Comparison of ENCODE assay signal across 12 cellular contexts in genomic region chr5:39501403-39501802, GRCh38.
DNase-seq lines count a peak whose midpoint lies in the region; ATAC-seq, FAIRE-seq and TF ChIP-seq lines count a peak whose summit lies in the region.
"Had no signal": no experiment of that assay in that cellular context is flagged by ENCODE, and none has a peak within 500 bp of the region (broad histone marks: within the 10 kb centered on the region; RNA-seq: fewer than 3 reads in every experiment).

No MANE protein-coding gene starts in this region.

- no peak for TF ChIP-seq CTCF in chondrocyte (IDR thresholded peaks at IDR 0.05)
- TF ChIP-seq CTCF in left lung (IDR thresholded peaks at IDR 0.05), result no peak
- no peak for TF ChIP-seq CTCF in mucosa of descending colon (IDR thresholded peaks at IDR 0.05)

- ATAC-seq in left lung, result peak; percentile 65
- ATAC-seq in mucosa of descending colon, result no peak
- ATAC-seq: natural killer cell had no signal

- DNase-seq in LHCN-M2 (ENCODE audit: low read depth) (peak; percentile 94), chondrocyte (ENCODE audit: low spot score) (no peak), left lung (no peak), urothelium cell line (ENCODE audit: low spot score) (peak; percentile 63), HT-29 (ENCODE audit: low spot score) (no peak), amygdala (lab: John Stamatoyannopoulos, UW) (no peak), mucosa of descending colon (no peak)
- DNase-seq: activated CD4-positive, alpha-beta T cell treated with anti-CD3 and anti-CD28 coated beads, Interleukin-2, amount 10 ng/mL, durations not matched to agents 24 days and 14 days; DMS79; natural killer cell; NCI-H1694 treated with DMSO at 0.1 percent for 48 hours had no signal

- FAIRE-seq in urothelium cell line (lab: Jason Lieb, UNC), result no peak

- no peaks in the 10 kb centered on the region for H3K27me3 ChIP-seq in left lung
- H3K27me3 ChIP-seq: body of pancreas had no signal

- no peak overlapping the region for H3K4me3 Mint-ChIP-seq in chondrocyte (ENCODE audit: unreplicated experiment)
- H3K4me3 Mint-ChIP-seq: activated CD4-positive, alpha-beta T cell treated with anti-CD3 and anti-CD28 coated beads, Interleukin-2, amount 10 ng/mL, durations not matched to agents 24 days and 14 days; natural killer cell had no signal

- H3K4me1 Mint-ChIP-seq in chondrocyte (ENCODE audit: low read depth), result peaks cover 75% of the 10 kb centered on the region
- H3K4me1 Mint-ChIP-seq: activated CD4-positive, alpha-beta T cell treated with anti-CD3 and anti-CD28 coated beads, Interleukin-2, amount 10 ng/mL, durations not matched to agents 24 days and 14 days had no signal

- H3K9me3 ChIP-seq in left lung (no peaks in the 10 kb centered on the region), mucosa of descending colon (no peaks in the 10 kb centered on the region)
- H3K9me3 ChIP-seq: body of pancreas had no signal

- H3K4me3 ChIP-seq in left lung (no peak overlapping the region), mucosa of descending colon (no peak overlapping the region)
- H3K4me3 ChIP-seq: body of pancreas had no signal

- no peaks in the 10 kb centered on the region for H3K27me3 Mint-ChIP-seq in chondrocyte (ENCODE audit: low read depth)
- H3K27me3 Mint-ChIP-seq: activated CD4-positive, alpha-beta T cell treated with anti-CD3 and anti-CD28 coated beads, Interleukin-2, amount 10 ng/mL, durations not matched to agents 24 days and 14 days had no signal

- H3K36me3 Mint-ChIP-seq in chondrocyte (ENCODE audit: low read depth), result no peaks in the 10 kb centered on the region
- H3K36me3 Mint-ChIP-seq: natural killer cell had no signal

- H3K36me3 ChIP-seq in left lung (no peaks in the 10 kb centered on the region), mucosa of descending colon (ENCODE audit: low read depth) (no peaks in the 10 kb centered on the region)

- peak overlapping the region in 1 of 2 donors; percentile 51 for H3K27ac ChIP-seq in left lung

- H3K4me1 ChIP-seq in left lung (peaks cover 13 to 22% of the 10 kb centered on the region in 2 donors), mucosa of descending colon (ENCODE audit: low read depth) (no peaks in the 10 kb centered on the region)

- peaks cover 3% of the 10 kb centered on the region for H3K9me3 Mint-ChIP-seq in chondrocyte (ENCODE audit: low read depth)
- H3K9me3 Mint-ChIP-seq: activated CD4-positive, alpha-beta T cell treated with anti-CD3 and anti-CD28 coated beads, Interleukin-2, amount 10 ng/mL, durations not matched to agents 24 days and 14 days; natural killer cell had no signal

- peak overlapping the region; percentile 96 for H3K27ac Mint-ChIP-seq in chondrocyte (ENCODE audit: unreplicated experiment)
- H3K27ac Mint-ChIP-seq: activated CD4-positive, alpha-beta T cell treated with anti-CD3 and anti-CD28 coated beads, Interleukin-2, amount 10 ng/mL, durations not matched to agents 24 days and 14 days; natural killer cell had no signal

- intact Hi-C loops in left lung (cut with DNase I), result loop anchor here in 1 of 2 donors (10.0 kb wide), 1 partner anchor 77 kb away; the partner anchor contains the start of gene DAB2
- intact Hi-C loops in mucosa of descending colon (cut with DNase I, micrococcal nuclease), result no loop called here

Comparison
In these comparisons a context has a peak if more than half of its experiments do, and no peak if none do; other contexts are left out.
1. DNase-seq: peak in LHCN-M2 (single experiment) and urothelium cell line (single experiment); none in chondrocyte (single experiment), left lung (0 of 2), HT-29 (single experiment), amygdala (0 of 56) and mucosa of descending colon (0 of 3).